Comparison of ENCODE assay signal across 2 cellular contexts in the genomic region with DNA sequence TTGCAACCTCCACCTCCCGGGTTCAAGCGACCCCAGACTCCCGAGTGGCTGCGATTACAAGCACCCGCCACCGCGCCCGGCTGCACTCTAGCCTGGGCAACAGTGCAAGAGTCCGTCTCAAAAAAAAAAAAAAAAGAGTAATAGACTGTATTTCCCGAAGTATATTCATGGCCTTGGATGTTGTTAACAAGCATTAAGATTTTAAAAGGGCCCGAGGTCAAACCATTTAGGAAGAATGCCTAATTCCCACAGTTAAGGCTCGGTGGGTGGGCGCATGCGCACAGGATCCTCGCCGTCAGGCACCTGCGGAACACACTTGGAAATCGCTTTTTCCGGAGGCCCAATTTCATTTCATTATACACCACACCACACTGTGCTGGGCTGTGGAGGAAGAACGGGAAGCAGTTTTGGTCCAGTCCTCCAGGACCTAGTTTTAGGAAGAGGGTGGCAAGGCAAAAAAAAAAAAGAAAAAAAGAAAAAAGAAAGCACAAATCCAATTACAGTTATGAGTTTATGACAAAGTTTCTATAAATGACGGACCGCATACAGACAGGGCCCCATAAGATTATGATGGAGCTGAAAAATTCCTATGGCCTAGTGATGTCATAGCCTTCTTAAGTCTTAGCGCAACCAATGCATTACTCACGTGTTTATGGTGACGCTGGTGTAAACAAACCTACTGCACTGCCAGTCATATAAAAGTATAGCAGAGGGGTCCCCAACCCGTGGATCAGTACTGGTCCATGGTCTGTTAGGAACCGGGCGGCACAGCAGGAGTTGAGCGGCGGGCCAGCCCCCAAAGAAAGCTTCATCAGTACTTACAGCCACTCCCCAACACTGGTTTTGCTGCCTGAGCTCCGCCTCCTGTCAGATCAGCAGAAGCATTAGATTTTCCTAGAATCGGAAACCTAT.
TF ChIP-seq lines count a peak whose summit lies in the region.

No MANE protein-coding gene starts in this region.

TF ChIP-seq in HCT116, 20 proteins besides CTCF, POLR2A, EP300 and RAD21:
- TF ChIP-seq EZH2phosphoT487 (IDR thresholded peaks at IDR 0.05; ENCODE audit: borderline replicate concordance), result no peak

TF ChIP-seq in endothelial cell of umbilical vein, 7 proteins besides CTCF, POLR2A, EP300 and RAD21:
- TF ChIP-seq JUN (IDR thresholded peaks at IDR 0.05; ENCODE audit: borderline replicate concordance, insufficient read depth, insufficient read length, low read depth) (peak; percentile 13), MYC (IDR thresholded peaks at IDR 0.05; ENCODE audit: low read depth, low read length) (no peak)
